Comparison of ENCODE assay signal across 18 cellular contexts in the genomic region with DNA sequence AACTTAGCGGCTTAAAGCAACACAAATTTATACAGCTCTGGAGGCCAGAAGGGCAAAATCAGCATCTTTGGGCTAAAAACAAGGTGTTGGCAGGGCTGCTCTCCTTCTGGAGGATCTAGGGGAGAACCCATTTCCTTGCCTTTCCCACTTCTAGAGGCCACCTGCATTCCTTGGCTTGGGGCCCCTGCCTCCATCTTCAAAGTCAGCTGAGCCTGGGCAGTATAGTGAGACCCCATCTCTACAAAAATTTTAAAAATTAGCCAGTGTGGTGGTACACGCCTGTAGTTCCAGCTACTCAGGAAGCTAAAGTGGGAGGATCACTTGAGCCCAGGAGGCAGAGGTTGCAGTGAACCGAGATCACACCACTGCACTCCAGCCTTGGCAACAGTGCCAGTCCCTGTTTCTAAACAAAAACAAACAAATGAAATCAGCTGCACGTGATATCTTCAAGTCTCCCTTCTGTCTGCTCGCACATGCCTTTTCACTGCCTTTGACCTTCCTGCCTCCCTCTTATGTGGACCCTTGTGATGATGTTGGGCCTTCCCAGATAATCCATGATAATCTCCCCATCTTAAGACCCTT.
DNase-seq lines count a peak whose midpoint lies in the region; ATAC-seq, FAIRE-seq and TF ChIP-seq lines count a peak whose summit lies in the region.
"Had no signal": no experiment of that assay in that cellular context is flagged by ENCODE, and none has a peak within 500 bp of the region (broad histone marks: within the 10 kb centered on the region; RNA-seq: fewer than 3 reads in every experiment).

No MANE protein-coding gene starts in this region.

- POLR2A ChIA-PET in H1 (lab: Charles Lee; ENCODE audit: partially characterized antibody) = no interaction called here

- H3K9ac ChIP-seq in BLaER1 (no peak overlapping the region), H1 (replicated peaks in 1 of 4; ENCODE audit: extremely low read depth in 1 of 4, low read depth in 3 of 4, low read length in 3 of 4) (no peak overlapping the region), neuronal stem cell (ENCODE audit: low read depth, low read length, poor library complexity) (no peak overlapping the region)
- H3K9ac ChIP-seq: parathyroid adenoma had no signal

- no peak overlapping the region for H4K8ac ChIP-seq in H1 (ENCODE audit: extremely low read depth, insufficient read depth, low read length)
- no peak overlapping the region for H4K8ac ChIP-seq in neuronal stem cell (ENCODE audit: low read depth, low read length)

- WGBS in H1 (ENCODE audit: extremely low coverage in 1 of 2, insufficient coverage in 1 of 2, insufficient read length in 1 of 2, insufficient replicate concordance in 2 of 2, low coverage in 1 of 2, low lambda C conversion rate in 2 of 2, missing lambda C conversion rate in 1 of 2), 2 experiments = 94% methylated on average over 5 of the region's 5 CpGs; no CpG with 5 or more reads in 1 of the 2 experiments
- WGBS in neuronal stem cell (ENCODE audit: extremely low coverage in 2 of 2, insufficient read length in 2 of 2, insufficient replicate concordance in 1 of 2), 2 donors = no CpG with 5 or more reads among the region's 5 CpGs
- 64% methylated on average over 3 of the region's 5 CpGs; no CpG with 5 or more reads in 1 of the 2 donors for WGBS in gastroesophageal sphincter (ENCODE audit: low coverage in 1 of 2), 2 donors

- H2AK5ac ChIP-seq in H1 (ENCODE audit: low read depth, low read length) (no peak overlapping the region), neuronal stem cell (ENCODE audit: low read depth, low read length) (peak overlapping the region; percentile 91)

- H3K4me1 ChIP-seq in BLaER1 = peaks cover 22% of the 10 kb centered on the region
- peaks cover 2 to 10% (median 3%) of the 10 kb centered on the region in 4 experiments; a peak in 4 of 7 replicates for H3K4me1 ChIP-seq in H1 (replicated peaks in 1 of 4; ENCODE audit: control insufficient read depth in 3 of 4, insufficient read depth in 4 of 4, low read length in 3 of 4)
- peaks cover 6 to 7% of the 10 kb centered on the region in 2 donors for H3K4me1 ChIP-seq in neuronal stem cell (ENCODE audit: control insufficient read depth in 2 of 2, insufficient read depth in 1 of 2, low read depth in 1 of 2, low read length in 2 of 2)
- H3K4me1 ChIP-seq in gastroesophageal sphincter = peaks cover 0 to 26% (median 16%) of the 10 kb centered on the region in 3 donors
- H3K4me1 ChIP-seq: parathyroid adenoma had no signal

- H2BK15ac ChIP-seq in H1 (ENCODE audit: low read length) = 0 out of 2 replicates have a peak overlapping the region, but pooled peaks have one; percentile 55
- peak overlapping the region; percentile 86 for H2BK15ac ChIP-seq in neuronal stem cell (ENCODE audit: low read length)

- no peaks in the 10 kb centered on the region for H3K23me2 ChIP-seq in H1 (ENCODE audit: low read depth, low read length)

- H3K27me3 ChIP-seq in BLaER1 (no peaks in the 10 kb centered on the region), H1 (replicated peaks in 1 of 4; ENCODE audit: control insufficient read depth in 3 of 4, extremely low read depth in 1 of 4, insufficient read depth in 3 of 4, low read length in 3 of 4) (no peaks in the 10 kb centered on the region), neuronal stem cell (ENCODE audit: control insufficient read depth in 3 of 3, insufficient read depth in 3 of 3, low read depth in 1 of 3, low read length in 3 of 3) (no peaks in the 10 kb centered on the region), MG63 (no peaks in the 10 kb centered on the region), gastroesophageal sphincter (no peaks in the 10 kb centered on the region)
- H3K27me3 ChIP-seq: upper lobe of right lung had no signal

- CTCF ChIA-PET in H1 (lab: Charles Lee; ENCODE audit: partially characterized antibody) = interaction anchor here (0.7 to 8.5 kb wide), 31 partner anchors 9 to 561 kb away, joined by 3 to 94 read pairs (median 4); no protein-coding TSS in a partner anchor

- no peak overlapping the region for H4K5ac ChIP-seq in H1 (ENCODE audit: insufficient read length, low read depth, low read length)

- H3K56ac ChIP-seq in H1 (replicated peaks; ENCODE audit: insufficient read length, low read depth, low read length) = no peak overlapping the region

- ATAC-seq in gastroesophageal sphincter = no peak
- ATAC-seq: effector memory CD8-positive, alpha-beta T cell; upper lobe of right lung had no signal

- H3K4ac ChIP-seq in H1 (replicated peaks; ENCODE audit: insufficient read length, low read depth, low read length) (no peak overlapping the region), neuronal stem cell (ENCODE audit: low read length) (no peak overlapping the region)

- H3K79me2 ChIP-seq in H1 (ENCODE audit: control insufficient read depth in 1 of 2, insufficient read depth in 2 of 2, low read length in 2 of 2) = no peaks in the 10 kb centered on the region
- H3K79me2 ChIP-seq: parathyroid adenoma had no signal

- H2BK120ac ChIP-seq in H1 (replicated peaks; ENCODE audit: low read depth, low read length) (no peak overlapping the region), neuronal stem cell (ENCODE audit: low read depth, low read length) (peak overlapping the region; percentile 62)

- peaks cover 18% of the 10 kb centered on the region for H3K9me3 ChIP-seq in BLaER1
- H3K9me3 ChIP-seq in H1 (ENCODE audit: insufficient read depth in 2 of 2, low read depth in 1 of 2, low read length in 1 of 2) = no peaks in the 10 kb centered on the region; a peak in 1 of 4 replicates
- peaks cover 6 to 10% of the 10 kb centered on the region in 2 donors for H3K9me3 ChIP-seq in neuronal stem cell (replicated peaks in 1 of 2; ENCODE audit: control insufficient read depth in 2 of 2, insufficient read depth in 1 of 2, low read depth in 1 of 2, low read length in 2 of 2)
- peaks cover 9% of the 10 kb centered on the region; the same call in 1 of the 2 replicates for H3K9me3 ChIP-seq in MG63
- H3K9me3 ChIP-seq in gastroesophageal sphincter = peaks cover 0 to 8% (median 0%) of the 10 kb centered on the region in 3 donors
- H3K9me3 ChIP-seq: upper lobe of right lung had no signal

- H4K91ac ChIP-seq in H1 (replicated peaks; ENCODE audit: insufficient read length, low read length) = no peak overlapping the region
- peak overlapping the region; percentile 80 for H4K91ac ChIP-seq in neuronal stem cell (ENCODE audit: low read depth, low read length, poor library complexity)

- peak overlapping the region; percentile 41; the same call in 1 of the 2 replicates for H3K4me2 ChIP-seq in BLaER1
- H3K4me2 ChIP-seq in H1 (ENCODE audit: insufficient read depth in 1 of 2, low read depth in 2 of 2, low read length in 2 of 2) = no peak overlapping the region
- H3K4me2 ChIP-seq in neuronal stem cell (ENCODE audit: insufficient read depth, low read length, poor library complexity, severe bottlenecking) = no peak overlapping the region

- no peak overlapping the region; the same call in 1 of the 2 replicates for H2BK20ac ChIP-seq in H1 (ENCODE audit: low read length)

- no peaks in the 10 kb centered on the region for H4K20me1 ChIP-seq in BLaER1
- H4K20me1 ChIP-seq in H1 (replicated peaks in 1 of 2; ENCODE audit: control insufficient read depth in 1 of 2, insufficient read depth in 2 of 2, low read length in 2 of 2) = no peaks in the 10 kb centered on the region

- H3K14ac ChIP-seq in H1 (ENCODE audit: insufficient read length) (no peak overlapping the region), neuronal stem cell (ENCODE audit: low read length) (peak overlapping the region; percentile 58)

- H2AFZ ChIP-seq in H1 (ENCODE audit: low read length) (no peak overlapping the region), neuronal stem cell (ENCODE audit: low read length) (no peak overlapping the region)
- H2AFZ ChIP-seq: parathyroid adenoma had no signal

- H3K79me1 ChIP-seq in H1 (ENCODE audit: low read depth, low read length) = no peaks in the 10 kb centered on the region
- peaks cover 2% of the 10 kb centered on the region for H3K79me1 ChIP-seq in neuronal stem cell (ENCODE audit: low read depth, low read length)

- no peak overlapping the region; the same call in 1 of the 2 replicates for H2BK5ac ChIP-seq in H1 (ENCODE audit: low read depth, low read length)
- peak overlapping the region; percentile 49 for H2BK5ac ChIP-seq in neuronal stem cell (ENCODE audit: low read length)

- TF ChIP-seq CTCF in H1 (IDR thresholded peaks at IDR 0.05; ENCODE audit: control extremely low read depth in 1 of 3, insufficient read depth in 1 of 3, low read depth in 1 of 3, low read length in 3 of 3) (no peak), gastroesophageal sphincter (IDR thresholded peaks at IDR 0.05) (no peak)

- H3K27ac ChIP-seq in BLaER1 (0 out of 2 replicates have a peak overlapping the region, but pooled peaks have one; percentile 8), H1 (ENCODE audit: low read depth, low read length) (no peak overlapping the region), neuronal stem cell (replicated peaks; ENCODE audit: low read length) (no peak overlapping the region), gastroesophageal sphincter (peak overlapping the region in 2 of 4 donors; percentile 71 to 77)
- H3K27ac ChIP-seq: C4-2B, parathyroid adenoma, upper lobe of right lung had no signal

- TF ChIP-seq EP300 in H1 (IDR thresholded peaks at IDR 0.05; ENCODE audit: borderline replicate concordance in 1 of 2, low read depth in 2 of 2, low read length in 2 of 2) (no peak), gastroesophageal sphincter (IDR thresholded peaks at IDR 0.05) (no peak)

- no peak overlapping the region for H3K18ac ChIP-seq in H1 (ENCODE audit: extremely low read depth, low read length)
- peak overlapping the region; percentile 91 for H3K18ac ChIP-seq in neuronal stem cell (ENCODE audit: low read length)

- TF ChIP-seq RAD21 in H1 (IDR thresholded peaks at IDR 0.05 in 1 of 2, conservative IDR thresholded peaks at IDR 0.05 in 1 of 2; ENCODE audit: low read depth in 2 of 2, low read length in 2 of 2) = no peak

- DNase-seq in NCI-H82 treated with DMSO at 0.1 percent for 48 hours (lab: John Stamatoyannopoulos, UW; ENCODE audit: unreplicated experiment) = peak; percentile 95
- DNase-seq in H1 (ENCODE audit: low read depth in 1 of 2, low spot score in 2 of 2) = no peak
- DNase-seq in neuronal stem cell (ENCODE audit: low spot score) = no peak
- no peak for DNase-seq in NCI-H1417 (lab: John Stamatoyannopoulos, UW)
- no peak for DNase-seq in NCI-H345 (lab: John Stamatoyannopoulos, UW)
- DNase-seq in MG63 = no peak
- DNase-seq: activated CD4-positive, alpha-beta T cell treated with anti-CD3 and anti-CD28 coated beads, Interleukin-2, amount 50 U/mL, for 48 hours; activated naive CD8-positive, alpha-beta T cell treated with anti-CD3 and anti-CD28 coated beads, Interleukin-2, amount 10 ng/mL, durations not matched to agents 7 days and 5 days; activated T-cell treated with anti-CD3 and anti-CD28 coated beads, Interleukin-2, amount 50 U/mL, for 4 hours; central memory CD4-positive, alpha-beta T cell; effector memory CD8-positive, alpha-beta T cell; small intestine; upper lobe of right lung had no signal

- H3K4me3 ChIP-seq in BLaER1 (no peak overlapping the region), H1 (ENCODE audit: extremely low read depth in 1 of 4, insufficient read depth in 2 of 4, low read depth in 3 of 4, low read length in 4 of 4) (no peak overlapping the region), neuronal stem cell (ENCODE audit: low read length in 2 of 2) (no peak overlapping the region), MG63 (no peak overlapping the region), gastroesophageal sphincter (no peak overlapping the region)
- H3K4me3 ChIP-seq: upper lobe of right lung had no signal

- H2BK12ac ChIP-seq in H1 (ENCODE audit: low read depth, low read length) (no peak overlapping the region), neuronal stem cell (ENCODE audit: low read length) (peak overlapping the region; percentile 91)

- no peak for FAIRE-seq in H1 (lab: Jason Lieb, UNC)
- FAIRE-seq: A204.1, small intestine had no signal

- TF ChIP-seq POLR2A in H1 (IDR thresholded peaks at IDR 0.05; ENCODE audit: control extremely low read depth in 1 of 2, low read depth in 2 of 2, low read length in 2 of 2) (no peak), gastroesophageal sphincter (IDR thresholded peaks at IDR 0.05) (no peak)

- H3K36me3 ChIP-seq in BLaER1 (peaks cover 7% of the 10 kb centered on the region; the same call in 1 of the 2 replicates), H1 (ENCODE audit: control insufficient read depth in 2 of 4, insufficient read depth in 4 of 4, low read length in 3 of 4) (no peaks in the 10 kb centered on the region), neuronal stem cell (replicated peaks in 1 of 2; ENCODE audit: control insufficient read depth in 2 of 2, insufficient read depth in 2 of 2, low read length in 2 of 2) (no peaks in the 10 kb centered on the region), MG63 (no peaks in the 10 kb centered on the region; the same call in 1 of the 2 replicates), gastroesophageal sphincter (no peaks in the 10 kb centered on the region)
- H3K36me3 ChIP-seq: upper lobe of right lung had no signal

- H3K23ac ChIP-seq in H1 (ENCODE audit: insufficient read length) = no peak overlapping the region
- H3K23ac ChIP-seq in neuronal stem cell (ENCODE audit: low read depth, low read length, poor library complexity) = peak overlapping the region; percentile 56
